In genomic region chr19:485583-486236, GRCh38 we compare ENCODE assay signal across 10 cellular contexts. TPM values are rescaled to one million over a fixed set of nuclear protein-coding genes. Genes with fewer than 3 reads are reported as not detected.
DNase-seq lines count a peak whose midpoint lies in the region; ATAC-seq, FAIRE-seq and TF ChIP-seq lines count a peak whose summit lies in the region.
"Had no signal": no experiment of that assay in that cellular context is flagged by ENCODE, and none has a peak within 500 bp of the region (broad histone marks: within the 10 kb centered on the region; RNA-seq: fewer than 3 reads in every experiment).

No MANE protein-coding gene starts in this region.

- DNase-seq in Right ventricle myocardium superior (peak; percentile 76), Right ventricle myocardium inferior (ENCODE audit: missing footprints) (no peak), body of pancreas (peak; percentile 63 to 82 (median 69)), kidney tubule cell (ENCODE audit: low spot score) (peak; percentile 76), tibial nerve (ENCODE audit: low spot score in 2 of 2) (peak; percentile 29 to 53), H54 (ENCODE audit: insufficient read length, low spot score) (no peak)
- DNase-seq: T-helper 2 cell had no signal

- peak; percentile 26 to 64 (median 48) for TF ChIP-seq POLR2A in body of pancreas (IDR thresholded peaks at IDR 0.05)
- peak in 1 of 2 donors; percentile 22 for TF ChIP-seq POLR2A in tibial nerve (IDR thresholded peaks at IDR 0.05)
- TF ChIP-seq POLR2A in H54 (IDR thresholded peaks at IDR 0.05; ENCODE audit: low read depth, low read length), result no peak

- intact Hi-C loops in Right ventricle myocardium superior (cut with DNase I) (no loop called here), Right ventricle myocardium inferior (cut with DNase I) (no loop called here), body of pancreas (cut with DNase I) (no loop called here)

- no peaks in the 10 kb centered on the region for H3K36me3 ChIP-seq in body of pancreas (replicated peaks in 1 of 2; ENCODE audit: insufficient read depth in 1 of 2, low read depth in 2 of 2)
- no peaks in the 10 kb centered on the region for H3K36me3 ChIP-seq in tibial nerve

- H3K4me3 ChIP-seq in body of pancreas, result no peak overlapping the region
- H3K4me3 ChIP-seq in tibial nerve, result no peak overlapping the region

- no peaks in the 10 kb centered on the region for H3K27me3 ChIP-seq in body of pancreas
- H3K27me3 ChIP-seq in tibial nerve, result peaks cover 0 to 9% of the 10 kb centered on the region in 2 donors

- FAIRE-seq in H54 (lab: Jason Lieb, UNC), result no peak

- no peak for TF ChIP-seq CTCF in body of pancreas (IDR thresholded peaks at IDR 0.05)
- TF ChIP-seq CTCF in tibial nerve (IDR thresholded peaks at IDR 0.05), result no peak

- H3K4me1 ChIP-seq in body of pancreas (peaks cover 36% of the 10 kb centered on the region), tibial nerve (peaks cover 0 to 34% (median 10%) of the 10 kb centered on the region in 4 donors)

- ATAC-seq in Right ventricle myocardium superior (ENCODE audit: poor library complexity), result no peak
- no peak for ATAC-seq in Right ventricle myocardium inferior
- peak; percentile 46 for ATAC-seq in body of pancreas
- no peak for ATAC-seq in HG03196 (IDR thresholded peaks at IDR 0.05; ENCODE audit: unreplicated experiment)
- ATAC-seq in GM18907 (IDR thresholded peaks at IDR 0.05; ENCODE audit: unreplicated experiment), result no peak

- peak overlapping the region in 3 of 4 donors; percentile 45 to 73 (median 68) for H3K27ac ChIP-seq in body of pancreas
- H3K27ac ChIP-seq in tibial nerve, result peak overlapping the region in 2 of 4 donors; percentile 69 to 91

- TF ChIP-seq EP300 in tibial nerve (IDR thresholded peaks at IDR 0.05), result peak in 1 of 2 donors; percentile 73

- WGBS in body of pancreas, 2 donors, result 7 to 15% methylated on average over 4 to 23 of the region's 23 CpGs
- WGBS in tibial nerve, 2 donors, result 9 to 17% methylated on average over 13 to 16 of the region's 23 CpGs

- H3K9me3 ChIP-seq in body of pancreas, result no peaks in the 10 kb centered on the region
- H3K9me3 ChIP-seq in tibial nerve, result peaks cover 0 to 7% (median 0%) of the 10 kb centered on the region in 4 donors

RNA-seq across cellular contexts. Expression of gene MADCAM1, which starts 10.6 kb away (rescaled TPM):
- 0.24 TPM for total RNA-seq in Right ventricle myocardium superior
- total RNA-seq in Right ventricle myocardium inferior, result 0.19 TPM
- total RNA-seq in body of pancreas, result 1 to 10 TPM in 1 of 2 donors, not detected in 1; 3.6 TPM
- total RNA-seq in tibial nerve, result under 1 TPM in 1 of 4 donors, not detected in 3; 0.21 TPM

RNA-seq across cellular contexts. Expression of gene TPGS1, which starts 21.6 kb away (rescaled TPM):
- 10.8 TPM for total RNA-seq in Right ventricle myocardium superior
- 10.3 TPM for total RNA-seq in Right ventricle myocardium inferior
- total RNA-seq in body of pancreas, result 10 to 100 TPM; 34.5 to 62.0 TPM
- total RNA-seq in tibial nerve, result 100 to 1,000 TPM; 108 to 131 (median 115) TPM

RNA-seq across cellular contexts. Expression of gene SHC2, which starts 24.9 kb away (rescaled TPM):
- total RNA-seq in Right ventricle myocardium superior (8.8 TPM), Right ventricle myocardium inferior (10.7 TPM), body of pancreas (100 to 1,000 TPM; 119 to 137 TPM), tibial nerve (10 to 100 TPM; 13.5 to 41.1 (median 22.9) TPM)
- total RNA-seq: HT-29 had no signal

RNA-seq across cellular contexts. Expression of gene CDC34, which starts 45.9 kb away (rescaled TPM):
- total RNA-seq in Right ventricle myocardium superior (86.3 TPM), Right ventricle myocardium inferior (109 TPM), body of pancreas (100 to 1,000 TPM in 1 of 2 donors, 10 to 100 TPM in 1; 77.0 to 101 TPM), tibial nerve (100 to 1,000 TPM in 1 of 4 donors, 10 to 100 TPM in 3; 60.7 to 110 (median 73.4) TPM)

RNA-seq across cellular contexts. Expression of gene GZMM, which starts 58.1 kb away (rescaled TPM):
- total RNA-seq in Right ventricle myocardium superior, result 0.32 TPM
- total RNA-seq in Right ventricle myocardium inferior, result not detected
- 1 to 10 TPM in 1 of 2 donors, not detected in 1; 5.3 TPM for total RNA-seq in body of pancreas
- 1 to 10 TPM in 1 of 4 donors, not detected in 3; 2.5 TPM for total RNA-seq in tibial nerve
- total RNA-seq: HT-29 had no signal

Comparison
In these comparisons a context has a peak if more than half of its experiments do, and no peak if none do; other contexts are left out.
1. DNase-seq: peak in Right ventricle myocardium superior (single experiment), body of pancreas (4 of 4), kidney tubule cell (single experiment) and tibial nerve (2 of 2); none in Right ventricle myocardium inferior (single experiment) and H54 (single experiment).